Comparison of ENCODE assay signal across 11 cellular contexts in genomic region chr1:174967845-174968705, GRCh38. TPM values are rescaled to one million over a fixed set of nuclear protein-coding genes. Genes with fewer than 3 reads are reported as not detected.
DNase-seq lines count a peak whose midpoint lies in the region; TF ChIP-seq lines count a peak whose summit lies in the region.
"Had no signal": no experiment of that assay in that cellular context is flagged by ENCODE, and none has a peak within 500 bp of the region (broad histone marks: within the 10 kb centered on the region; RNA-seq: fewer than 3 reads in every experiment).

No MANE protein-coding gene starts in this region.

- peaks cover 89% of the 10 kb centered on the region for H3K4me1 Mint-ChIP-seq in activated naive CD4-positive, alpha-beta T cell treated with anti-CD3 and anti-CD28 coated beads, Interleukin-2, amount 50 U/mL, for 24 hours
- H3K4me1 Mint-ChIP-seq in activated naive CD8-positive, alpha-beta T cell treated with anti-CD3 and anti-CD28 coated beads for 36 hours = peaks cover 74% of the 10 kb centered on the region
- H3K4me1 Mint-ChIP-seq in mesothelial cell of epicardium = peaks cover 66% of the 10 kb centered on the region

- no peaks in the 10 kb centered on the region for H3K27me3 Mint-ChIP-seq in activated naive CD4-positive, alpha-beta T cell treated with anti-CD3 and anti-CD28 coated beads, Interleukin-2, amount 50 U/mL, for 24 hours
- H3K27me3 Mint-ChIP-seq in activated naive CD8-positive, alpha-beta T cell treated with anti-CD3 and anti-CD28 coated beads for 36 hours = no peaks in the 10 kb centered on the region
- H3K27me3 Mint-ChIP-seq in mesothelial cell of epicardium (ENCODE audit: low read depth) = no peaks in the 10 kb centered on the region

- DNase-seq in activated naive CD4-positive, alpha-beta T cell treated with Interleukin-2 at 50 U/mL for 16 hours = no peak
- no peak for DNase-seq in activated naive CD8-positive, alpha-beta T cell treated with anti-CD3 and anti-CD28 coated beads for 36 hours
- DNase-seq in mesothelial cell of epicardium (ENCODE audit: low spot score in 2 of 2, unreplicated experiment in 2 of 2) = no peak
- DNase-seq in vagina (ENCODE audit: extremely low spot score in 2 of 2) = no peak
- no peak for DNase-seq in DMS79 (lab: John Stamatoyannopoulos, UW)
- DNase-seq in UCSD-AML1 (lab: John Stamatoyannopoulos, UW; ENCODE audit: unreplicated experiment) = no peak
- no peak for DNase-seq in stimulated activated CD4-positive, alpha-beta T cell treated with anti-CD3 and anti-CD28 coated beads, Interleukin-4, amount 100 ng/mL, for 24 hours
- DNase-seq: activated CD4-positive, alpha-beta T cell treated with anti-CD3 and anti-CD28 coated beads for 48 hours; NCI-H748 treated with DMSO at 0.1 percent for 48 hours; thyroid gland had no signal

- peak overlapping the region; percentile 45 for H3K27ac ChIP-seq in vagina
- H3K27ac ChIP-seq: thyroid gland had no signal

- H3K9me3 ChIP-seq in vagina = no peaks in the 10 kb centered on the region
- H3K9me3 ChIP-seq: thyroid gland had no signal

- peaks cover 52% of the 10 kb centered on the region for H3K4me1 ChIP-seq in vagina

- peak overlapping the region; percentile 80 for H3K4me3 Mint-ChIP-seq in activated naive CD4-positive, alpha-beta T cell treated with anti-CD3 and anti-CD28 coated beads, Interleukin-2, amount 50 U/mL, for 24 hours
- H3K4me3 Mint-ChIP-seq in activated naive CD8-positive, alpha-beta T cell treated with anti-CD3 and anti-CD28 coated beads for 36 hours = peak overlapping the region; percentile 51
- H3K4me3 Mint-ChIP-seq in mesothelial cell of epicardium = no peak overlapping the region

- H3K4me3 ChIP-seq in vagina = no peak overlapping the region
- H3K4me3 ChIP-seq: thyroid gland had no signal

- no peaks in the 10 kb centered on the region for H3K36me3 ChIP-seq in vagina
- H3K36me3 ChIP-seq: thyroid gland had no signal

- no peaks in the 10 kb centered on the region for H3K9me3 Mint-ChIP-seq in activated naive CD4-positive, alpha-beta T cell treated with anti-CD3 and anti-CD28 coated beads, Interleukin-2, amount 50 U/mL, for 24 hours
- H3K9me3 Mint-ChIP-seq in activated naive CD8-positive, alpha-beta T cell treated with anti-CD3 and anti-CD28 coated beads for 36 hours = no peaks in the 10 kb centered on the region
- H3K9me3 Mint-ChIP-seq in mesothelial cell of epicardium = no peaks in the 10 kb centered on the region

- no peaks in the 10 kb centered on the region for H3K27me3 ChIP-seq in vagina
- H3K27me3 ChIP-seq: thyroid gland had no signal

- peak overlapping the region; percentile 97 for H3K27ac Mint-ChIP-seq in activated naive CD4-positive, alpha-beta T cell treated with anti-CD3 and anti-CD28 coated beads, Interleukin-2, amount 50 U/mL, for 24 hours
- peak overlapping the region; percentile 86 for H3K27ac Mint-ChIP-seq in activated naive CD8-positive, alpha-beta T cell treated with anti-CD3 and anti-CD28 coated beads for 36 hours
- H3K27ac Mint-ChIP-seq in mesothelial cell of epicardium = peak overlapping the region; percentile 81

- TF ChIP-seq CTCF in mesothelial cell of epicardium (IDR thresholded peaks at IDR 0.05; ENCODE audit: unreplicated experiment) (no peak), vagina (IDR thresholded peaks at IDR 0.05) (no peak)

- no peak for TF ChIP-seq POLR2A in vagina (IDR thresholded peaks at IDR 0.05)

- intact Hi-C loops in vagina (cut with DNase I) = no loop called here

- peaks cover 8% of the 10 kb centered on the region for H3K36me3 Mint-ChIP-seq in activated naive CD4-positive, alpha-beta T cell treated with anti-CD3 and anti-CD28 coated beads, Interleukin-2, amount 50 U/mL, for 24 hours
- peaks cover 7% of the 10 kb centered on the region for H3K36me3 Mint-ChIP-seq in activated naive CD8-positive, alpha-beta T cell treated with anti-CD3 and anti-CD28 coated beads for 36 hours
- peaks cover 3% of the 10 kb centered on the region for H3K36me3 Mint-ChIP-seq in mesothelial cell of epicardium

RNA-seq across cellular contexts. Expression of gene CACYBP, which starts 31.7 kb away (rescaled TPM):
- total RNA-seq in activated naive CD8-positive, alpha-beta T cell treated with anti-CD3 and anti-CD28 coated beads for 36 hours = 100 to 1,000 TPM; 345 to 385 TPM
- total RNA-seq in mesothelial cell of epicardium (58.8 to 70.0 TPM (median 63.7 TPM) in 3 replicates), vagina (60.9 TPM)

RNA-seq across cellular contexts. Expression of gene MRPS14, which starts 55.1 kb away (rescaled TPM):
- total RNA-seq in activated naive CD8-positive, alpha-beta T cell treated with anti-CD3 and anti-CD28 coated beads for 36 hours = 10 to 100 TPM; 42.1 to 44.0 TPM
- 25.2 to 29.3 TPM (median 25.9 TPM) in 3 replicates for total RNA-seq in mesothelial cell of epicardium
- 14.7 TPM for total RNA-seq in vagina
